25 cellular contexts compared by ENCODE assay signal in the genomic region with DNA sequence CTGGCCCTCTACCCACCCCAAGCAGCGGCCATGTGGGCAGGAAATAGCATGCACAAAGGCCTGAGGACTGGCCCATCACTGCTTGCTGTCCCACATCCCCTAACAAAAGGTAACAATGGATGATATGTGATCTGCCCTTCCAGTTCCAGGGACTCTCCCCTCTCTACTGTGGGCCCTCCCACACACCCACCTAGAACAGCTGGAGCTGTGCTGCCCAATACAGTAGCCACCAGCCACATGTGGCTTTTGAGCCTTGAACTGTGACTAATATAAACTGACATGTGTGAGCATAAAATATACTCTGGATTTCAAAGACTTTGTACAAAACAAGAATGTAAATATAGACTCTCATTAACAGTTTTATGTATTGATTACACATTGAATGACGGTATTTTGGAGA.
"Had no signal": no experiment of that assay in that cellular context is flagged by ENCODE, and none has a peak within 500 bp of the region (broad histone marks: within the 10 kb centered on the region; RNA-seq: fewer than 3 reads in every experiment).

No MANE protein-coding gene starts in this region.

- H3K4me3 Mint-ChIP-seq: activated naive CD8-positive, alpha-beta T cell; memory B cell; stimulated activated memory B cell treated with anti-CD40 and anti-IgM and Interleukin-4, amounts not matched to agents 10 μg/mL and 1 μg/mL and 100 μg/mL, for 72 hours; type B pancreatic cell; WTC11 had no signal

- H3K36me3 Mint-ChIP-seq: memory B cell; stimulated activated memory B cell treated with anti-CD40 and anti-IgM and Interleukin-4, amounts not matched to agents 10 μg/mL and 1 μg/mL and 100 μg/mL, for 72 hours; type B pancreatic cell; WTC11 had no signal

- ATAC-seq: heart right ventricle; left cardiac atrium; pancreas; psoas muscle; stimulated activated memory B cell treated with anti-CD40 and anti-IgM and Interleukin-4, amounts not matched to agents 10 μg/mL and 1 μg/mL and 100 μg/mL, for 72 hours; WTC11 had no signal

- H3K4me3 ChIP-seq: breast epithelium, colonic mucosa, heart right ventricle, pancreas, psoas muscle, right atrium auricular region, skin epidermis, thoracic aorta, vagina had no signal

- H3K9me3 Mint-ChIP-seq: activated T-helper 2 cell treated with anti-CD3 and anti-CD28 coated beads, Interferon-gamma antibody, Interleukin-2, Interleukin-4, amounts not matched to agents 10 μg/mL and 5 μg/mL and 100 μg/mL, durations not matched to agents 14 hours and 24 hours and 36 hours; memory B cell; nephron progenitor cell; stimulated activated memory B cell treated with anti-CD40 and anti-IgM and Interleukin-4, amounts not matched to agents 10 μg/mL and 1 μg/mL and 100 μg/mL, for 72 hours; type B pancreatic cell; WTC11 had no signal

- H3K4me1 Mint-ChIP-seq: WTC11 had no signal

- H3K27me3 ChIP-seq: breast epithelium, colonic mucosa, heart right ventricle, pancreas, right atrium auricular region, vagina had no signal

- H3K27me3 Mint-ChIP-seq: memory B cell; stimulated activated memory B cell treated with anti-CD40 and anti-IgM and Interleukin-4, amounts not matched to agents 10 μg/mL and 1 μg/mL and 100 μg/mL, for 72 hours had no signal

- H3K27ac Mint-ChIP-seq: activated naive CD8-positive, alpha-beta T cell; activated T-helper 2 cell treated with anti-CD3 and anti-CD28 coated beads, Interferon-gamma antibody, Interleukin-2, Interleukin-4, amounts not matched to agents 10 μg/mL and 5 μg/mL and 100 μg/mL, durations not matched to agents 14 hours and 24 hours and 36 hours; memory B cell; stimulated activated memory B cell treated with anti-CD40 and anti-IgM and Interleukin-4, amounts not matched to agents 10 μg/mL and 1 μg/mL and 100 μg/mL, for 72 hours; type B pancreatic cell had no signal

- H3K36me3 ChIP-seq: breast epithelium, colonic mucosa, heart right ventricle, pancreas, right atrium auricular region, thoracic aorta, vagina had no signal

- H3K9me3 ChIP-seq: breast epithelium, colonic mucosa, heart right ventricle, pancreas, psoas muscle, right atrium auricular region, thoracic aorta, vagina had no signal

- H3K4me1 ChIP-seq: breast epithelium, colonic mucosa, pancreas, vagina had no signal

- H3K27ac ChIP-seq: breast epithelium, colonic mucosa, epithelial cell of prostate, heart right ventricle, pancreas, psoas muscle, right atrium auricular region, skin epidermis, thoracic aorta, vagina had no signal

- DNase-seq: activated CD4-positive, alpha-beta T cell treated with anti-CD3 and anti-CD28 coated beads, Interleukin-2, amount 50 U/mL, for 48 hours; activated naive CD4-positive, alpha-beta T cell; activated T-cell treated with anti-CD3 and anti-CD28 coated beads, Interleukin-2, amount 50 U/mL, for 1 hour; amniotic stem cell; colonic mucosa; heart right ventricle; islet precursor cell; left cardiac atrium; nephron progenitor cell; pancreas; stimulated activated CD4-positive, alpha-beta T cell treated with anti-CD3 and anti-CD28 coated beads, Interleukin-1b, Interleukin-23, amount 100 ng/mL, for 48 hours; T-helper 9 cell had no signal
